Comparison of ENCODE assay signal across 10 cellular contexts in the genomic region with DNA sequence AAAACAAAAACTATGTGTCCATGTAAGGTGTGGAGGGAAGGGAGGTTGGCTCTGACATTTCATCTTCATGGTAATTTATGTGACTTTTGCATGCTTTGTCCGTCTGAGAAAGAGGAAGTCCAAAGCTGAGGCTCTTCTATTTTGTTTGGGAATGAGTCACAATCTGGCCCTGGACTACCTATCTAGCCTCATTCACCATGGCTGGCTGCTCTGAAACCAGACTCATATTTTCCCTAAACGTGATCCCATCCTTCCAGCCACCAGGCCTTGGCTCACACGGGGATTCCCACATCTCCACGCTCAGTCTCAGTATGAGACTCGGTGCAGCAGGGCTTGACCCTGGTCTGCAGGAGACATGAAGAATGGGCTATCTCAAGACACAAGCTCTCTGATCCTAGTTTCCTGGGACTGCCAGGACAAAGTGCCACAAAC.
DNase-seq lines count a peak whose midpoint lies in the region; ATAC-seq and TF ChIP-seq lines count a peak whose summit lies in the region.
"Had no signal": no experiment of that assay in that cellular context is flagged by ENCODE, and none has a peak within 500 bp of the region (broad histone marks: within the 10 kb centered on the region; RNA-seq: fewer than 3 reads in every experiment).

No MANE protein-coding gene starts in this region.

- no peak overlapping the region for H3K27ac Mint-ChIP-seq in activated naive CD4-positive, alpha-beta T cell treated with anti-CD3 and anti-CD28 coated beads, Interleukin-2, amount 10 ng/mL, durations not matched to agents 7 days and 5 days
- H3K27ac Mint-ChIP-seq: nephron had no signal

- H3K4me3 Mint-ChIP-seq in activated T-cell treated with anti-CD3 and anti-CD28 coated beads, Interleukin-2, amount 50 U/mL, for 4 hours: no peak overlapping the region
- H3K4me3 Mint-ChIP-seq in activated naive CD4-positive, alpha-beta T cell treated with anti-CD3 and anti-CD28 coated beads, Interleukin-2, amount 10 ng/mL, durations not matched to agents 7 days and 5 days: no peak overlapping the region
- H3K4me3 Mint-ChIP-seq: nephron had no signal

- DNase-seq in HT1080 (ENCODE audit: low read depth) (peak; percentile 69), foreskin keratinocyte (peak; percentile 11 to 23), cerebellar cortex (ENCODE audit: low spot score) (no peak), head of caudate nucleus (no peak)
- DNase-seq in activated T-cell treated with anti-CD3 and anti-CD28 coated beads, Interleukin-2, amount 50 U/mL, for 4 hours: no peak
- DNase-seq in activated naive CD4-positive, alpha-beta T cell treated with anti-CD3 and anti-CD28 coated beads, Interleukin-2, amount 10 ng/mL, durations not matched to agents 7 days and 5 days: no peak
- DNase-seq: NCI-H1694 had no signal

- peak overlapping the region; percentile 8 for H3K27ac ChIP-seq in foreskin keratinocyte

- H3K9me3 Mint-ChIP-seq in activated T-cell treated with anti-CD3 and anti-CD28 coated beads, Interleukin-2, amount 50 U/mL, for 4 hours: no peaks in the 10 kb centered on the region
- H3K9me3 Mint-ChIP-seq in activated naive CD4-positive, alpha-beta T cell treated with anti-CD3 and anti-CD28 coated beads, Interleukin-2, amount 10 ng/mL, durations not matched to agents 7 days and 5 days: peaks cover 12% of the 10 kb centered on the region
- H3K9me3 Mint-ChIP-seq: nephron had no signal

- no peaks in the 10 kb centered on the region for H3K36me3 Mint-ChIP-seq in activated T-cell treated with anti-CD3 and anti-CD28 coated beads, Interleukin-2, amount 50 U/mL, for 4 hours (ENCODE audit: insufficient read depth)
- H3K36me3 Mint-ChIP-seq in activated naive CD4-positive, alpha-beta T cell treated with anti-CD3 and anti-CD28 coated beads, Interleukin-2, amount 10 ng/mL, durations not matched to agents 7 days and 5 days: no peaks in the 10 kb centered on the region

- CTCF ChIA-PET in activated naive CD4-positive, alpha-beta T cell treated with anti-CD3 and anti-CD28 coated beads, Interleukin-2, amount 10 ng/mL, durations not matched to agents 7 days and 5 days (lab: Charles Lee): no interaction called here

- H3K27me3 Mint-ChIP-seq in activated T-cell treated with anti-CD3 and anti-CD28 coated beads, Interleukin-2, amount 50 U/mL, for 4 hours (ENCODE audit: low read depth): no peaks in the 10 kb centered on the region
- no peaks in the 10 kb centered on the region for H3K27me3 Mint-ChIP-seq in activated naive CD4-positive, alpha-beta T cell treated with anti-CD3 and anti-CD28 coated beads, Interleukin-2, amount 10 ng/mL, durations not matched to agents 7 days and 5 days

- ATAC-seq in GM18499 (IDR thresholded peaks at IDR 0.05; ENCODE audit: insufficient read depth, unreplicated experiment) (peak; percentile 90), GM21737 (IDR thresholded peaks at IDR 0.05; ENCODE audit: unreplicated experiment) (peak; percentile 72), foreskin keratinocyte (no peak)
- no peak for ATAC-seq in activated T-cell treated with anti-CD3 and anti-CD28 coated beads, Interleukin-2, amount 50 U/mL, for 4 hours

- no peaks in the 10 kb centered on the region for H3K27me3 ChIP-seq in foreskin keratinocyte

- H3K4me1 ChIP-seq in foreskin keratinocyte: peaks cover 27% of the 10 kb centered on the region

- H3K4me1 Mint-ChIP-seq in activated T-cell treated with anti-CD3 and anti-CD28 coated beads, Interleukin-2, amount 50 U/mL, for 4 hours (ENCODE audit: low read depth): no peaks in the 10 kb centered on the region
- no peaks in the 10 kb centered on the region for H3K4me1 Mint-ChIP-seq in activated naive CD4-positive, alpha-beta T cell treated with anti-CD3 and anti-CD28 coated beads, Interleukin-2, amount 10 ng/mL, durations not matched to agents 7 days and 5 days

- intact Hi-C loops in head of caudate nucleus (cut with DNase I): no loop called here

- no peak for TF ChIP-seq CTCF in foreskin keratinocyte (conservative IDR thresholded peaks at IDR 0.05)

Comparison
In these comparisons a context has a peak if more than half of its experiments do, and no peak if none do; other contexts are left out.
1. ATAC-seq: peak in GM18499 (single experiment) and GM21737 (single experiment); none in foreskin keratinocyte (single experiment) and activated T-cell treated with anti-CD3 and anti-CD28 coated beads, Interleukin-2, amount 50 U/mL, for 4 hours (0 of 2).
2. DNase-seq: peak in HT1080 (single experiment) and foreskin keratinocyte (2 of 2); none in cerebellar cortex (single experiment), head of caudate nucleus (0 of 42), activated T-cell treated with anti-CD3 and anti-CD28 coated beads, Interleukin-2, amount 50 U/mL, for 4 hours (single experiment) and activated naive CD4-positive, alpha-beta T cell treated with anti-CD3 and anti-CD28 coated beads, Interleukin-2, amount 10 ng/mL, durations not matched to agents 7 days and 5 days (single experiment).